In genomic region chr3:53161820-53162671, GRCh38 we compare ENCODE assay signal across 8 cellular contexts. TPM values are rescaled to one million over a fixed set of nuclear protein-coding genes. Genes with fewer than 3 reads are reported as not detected.
A peak's percentile ranks its signal among the peaks of the same experiment; 100 is the strongest.
DNase-seq lines count a peak whose midpoint lies in the region; ATAC-seq, FAIRE-seq and TF ChIP-seq lines count a peak whose summit lies in the region.

No MANE protein-coding gene starts in this region.

- CTCF ChIA-PET in endothelial cell of umbilical vein (lab: Charles Lee): no interaction called here

- no peak overlapping the region for H2AFZ ChIP-seq in endothelial cell of umbilical vein (ENCODE audit: low read depth, low read length)

- no peaks in the 10 kb centered on the region for H3K36me3 ChIP-seq in endothelial cell of umbilical vein (ENCODE audit: control insufficient read depth in 2 of 2, extremely low read depth in 1 of 2, insufficient read depth in 2 of 2, low read length in 2 of 2)
- H3K36me3 ChIP-seq in transverse colon: no peaks in the 10 kb centered on the region

- no peaks in the 10 kb centered on the region for H3K9me3 Mint-ChIP-seq in IgD-negative memory B cell
- H3K9me3 Mint-ChIP-seq in natural killer cell: no peaks in the 10 kb centered on the region

- H3K79me2 ChIP-seq in endothelial cell of umbilical vein (ENCODE audit: control insufficient read depth, insufficient read depth, low read length): peaks cover 4% of the 10 kb centered on the region

- no peak for FAIRE-seq in endothelial cell of umbilical vein (lab: Jason Lieb, UNC)

- H3K27me3 ChIP-seq in endothelial cell of umbilical vein (ENCODE audit: control insufficient read depth in 2 of 2, insufficient read depth in 2 of 2, low read length in 2 of 2) (no peaks in the 10 kb centered on the region), transverse colon (no peaks in the 10 kb centered on the region)

- in situ Hi-C loops in transverse colon (cut with MboI; ENCODE audit: low pct_ligation_motif_present in 1 of 4, low pct_unique_long_range_greater_than_20kb in 1 of 4, low sequenced_read_pairs in 3 of 4): no loop called here

- ATAC-seq in GM18505 (IDR thresholded peaks at IDR 0.05; ENCODE audit: unreplicated experiment): no peak
- ATAC-seq in natural killer cell: peak; percentile 11 to 52 (median 32)
- no peak for ATAC-seq in GM21515 (IDR thresholded peaks at IDR 0.05; ENCODE audit: unreplicated experiment)

- TF ChIP-seq CTCF in endothelial cell of umbilical vein (IDR thresholded peaks at IDR 0.05; ENCODE audit: extremely low read depth in 1 of 2, insufficient read depth in 1 of 2, low read depth in 1 of 2, low read length in 2 of 2) (no peak), natural killer cell (IDR thresholded peaks at IDR 0.05) (no peak), transverse colon (IDR thresholded peaks at IDR 0.05) (no peak)

- POLR2A ChIA-PET in endothelial cell of umbilical vein (lab: Charles Lee): no interaction called here

- TF ChIP-seq POLR2A in GM18505 (IDR thresholded peaks at IDR 0.05; ENCODE audit: borderline replicate concordance, extremely low read depth, insufficient read depth, insufficient read length) (peak; percentile 36), endothelial cell of umbilical vein (IDR thresholded peaks at IDR 0.05; ENCODE audit: low read depth, low read length) (no peak), transverse colon (IDR thresholded peaks at IDR 0.05) (peak; percentile 23)

- TF ChIP-seq EP300 in transverse colon (IDR thresholded peaks at IDR 0.05; ENCODE audit: low read depth): no peak

- no peak overlapping the region for H3K27ac ChIP-seq in endothelial cell of umbilical vein (ENCODE audit: insufficient read depth, low read depth, low read length)
- H3K27ac ChIP-seq in transverse colon: peak overlapping the region; percentile 91 to 95 (median 94)

- dilution Hi-C loops in endothelial cell of umbilical vein (cut with MboI; ENCODE audit: extremely low pct_ligation_motif_present, low sequenced_read_pairs): no loop called here

- H3K36me3 Mint-ChIP-seq in IgD-negative memory B cell: no peaks in the 10 kb centered on the region
- no peaks in the 10 kb centered on the region for H3K36me3 Mint-ChIP-seq in natural killer cell

- intact Hi-C loops in endothelial cell of umbilical vein (cut with micrococcal nuclease) (loop anchor here (2.0 kb wide), 1 partner anchor 33 kb away; no protein-coding TSS in a partner anchor), natural killer cell (cut with micrococcal nuclease) (loop anchor here (5.0 kb wide), 1 partner anchor 35 kb away; no protein-coding TSS in a partner anchor), transverse colon (cut with DNase I; ENCODE audit: low total_unique reads) (no loop called here)

- no TSS peak for BruUV-seq in endothelial cell of umbilical vein (replicated peaks; lab: Mats Ljungman, UMichigan)

- H3K9me3 ChIP-seq in endothelial cell of umbilical vein (replicated peaks; ENCODE audit: control insufficient read depth, insufficient read depth, low read length): no peaks in the 10 kb centered on the region
- H3K9me3 ChIP-seq in transverse colon: no peaks in the 10 kb centered on the region

- DNase-seq in activated CD4-positive, alpha-beta T cell treated with anti-CD3 and anti-CD28 coated beads, Interleukin-2, amount 50 U/mL, for 1 hour: peak; percentile 26
- peak; percentile 16 for DNase-seq in endothelial cell of umbilical vein (ENCODE audit: low read depth, low spot score)
- DNase-seq in natural killer cell: peak; percentile 31
- DNase-seq in transverse colon: peak; percentile 57
- DNase-seq in AG08396 (ENCODE audit: low spot score): no peak

- H3K4me2 ChIP-seq in endothelial cell of umbilical vein (ENCODE audit: insufficient read depth, low read length): peak overlapping the region; percentile 23

- H3K4me3 Mint-ChIP-seq in IgD-negative memory B cell (peak overlapping the region; percentile 82 to 96 (median 92)), natural killer cell (peak overlapping the region; percentile 85)

- H3K4me1 ChIP-seq in endothelial cell of umbilical vein (ENCODE audit: control insufficient read depth, extremely low read depth, insufficient read depth, low read length) (peaks cover 30% of the 10 kb centered on the region), transverse colon (peaks cover 11 to 59% (median 47%) of the 10 kb centered on the region in 4 donors)

- no peaks in the 10 kb centered on the region for H3K9me1 ChIP-seq in endothelial cell of umbilical vein (replicated peaks; ENCODE audit: control insufficient read depth, extremely low read depth, insufficient read depth, low read length)

- H3K4me1 Mint-ChIP-seq in IgD-negative memory B cell (peaks cover 12 to 59% (median 41%) of the 10 kb centered on the region in 3 donors), natural killer cell (peaks cover 31 to 54% of the 10 kb centered on the region in 2 donors)

- 5% methylated on average over 36 of the region's 49 CpGs; no CpG with 5 or more reads in 1 of the 2 donors for WGBS in transverse colon (ENCODE audit: low coverage in 1 of 2), 2 donors

- H3K27me3 Mint-ChIP-seq in IgD-negative memory B cell (peaks cover 2% of the 10 kb centered on the region), natural killer cell (ENCODE audit: low read depth in 2 of 2) (peaks cover 14 to 17% of the 10 kb centered on the region in 2 donors)

- H3K9ac ChIP-seq in endothelial cell of umbilical vein (replicated peaks; ENCODE audit: extremely low read depth, insufficient read depth, low read length): peak overlapping the region; percentile 65

- H3K4me3 ChIP-seq in endothelial cell of umbilical vein (replicated peaks in 1 of 3; ENCODE audit: insufficient read depth in 1 of 3, low read depth in 1 of 3, low read length in 3 of 3) (peak overlapping the region in 2 of 3 experiments; percentile 0 to 87), transverse colon (peak overlapping the region; percentile 84 to 99 (median 94))

- H3K27ac Mint-ChIP-seq in IgD-negative memory B cell: peak overlapping the region; percentile 72 to 91 (median 84)
- H3K27ac Mint-ChIP-seq in natural killer cell: peak overlapping the region; percentile 76 to 94

- H4K20me1 ChIP-seq in endothelial cell of umbilical vein (replicated peaks; ENCODE audit: control insufficient read depth, extremely low read depth, insufficient read depth, low read length): no peaks in the 10 kb centered on the region

TF ChIP-seq in endothelial cell of umbilical vein, 7 proteins besides CTCF, POLR2A, EP300 and RAD21:
- TF ChIP-seq FOS (IDR thresholded peaks at IDR 0.05; ENCODE audit: borderline replicate concordance, insufficient read depth, low read length): no peak
- TF ChIP-seq POLR2AphosphoS5 (IDR thresholded peaks at IDR 0.05; ENCODE audit: insufficient read depth, low read depth, low read length): no peak
- no peak for TF ChIP-seq MAX (IDR thresholded peaks at IDR 0.05; ENCODE audit: insufficient read depth, insufficient read length)
- no peak for TF ChIP-seq MYC (IDR thresholded peaks at IDR 0.05; ENCODE audit: low read depth, low read length)

RNA-seq across cellular contexts. Expression of gene PRKCD, which starts 1.0 kb away (rescaled TPM):
- polyA plus RNA-seq in IgD-negative memory B cell (69.2 TPM), endothelial cell of umbilical vein (16.4 and 19.0 TPM in 2 replicates)
- total RNA-seq in endothelial cell of umbilical vein (15.5 and 17.5 TPM in 2 replicates), natural killer cell (10 to 100 TPM; 31.7 to 60.0 (median 36.3) TPM), transverse colon (10 to 100 TPM; 43.8 to 78.9 (median 55.9) TPM)
- 18.3 and 20.3 TPM in 2 replicates for polyA plus RNA-seq in endothelial cell of umbilical vein (2011; cell fraction: cytosol; rRNA removed)
- 33.3 and 33.5 TPM in 2 replicates for polyA plus RNA-seq in endothelial cell of umbilical vein (2011; cell fraction: nucleus; rRNA removed)
- polyA plus RNA-seq in endothelial cell of umbilical vein (2012): 17.4 and 20.6 TPM in 2 replicates
- 18.7 and 19.7 TPM in 2 replicates for polyA minus RNA-seq in endothelial cell of umbilical vein
- 12.4 TPM for polyA minus RNA-seq in endothelial cell of umbilical vein (2011; cell fraction: cytosol; rRNA and poly(A)+ RNA removed)
- 5.4 and 11.8 TPM in 2 replicates for polyA minus RNA-seq in endothelial cell of umbilical vein (2011; cell fraction: nucleus; rRNA and poly(A)+ RNA removed)

RNA-seq across cellular contexts. Expression of gene RFT1, which starts 31.8 kb away (rescaled TPM):
- polyA plus RNA-seq in IgD-negative memory B cell (17.4 TPM), endothelial cell of umbilical vein (39.9 TPM in 2 replicates)
- total RNA-seq in endothelial cell of umbilical vein (28.8 and 29.8 TPM in 2 replicates), natural killer cell (10 to 100 TPM; 13.3 to 17.2 (median 14.1) TPM), transverse colon (10 to 100 TPM in 1 of 4 donors, 1 to 10 TPM in 3; 2.2 to 10.3 (median 8.5) TPM)
- 18.3 and 21.4 TPM in 2 replicates for polyA plus RNA-seq in endothelial cell of umbilical vein (2011; cell fraction: cytosol; rRNA removed)
- polyA plus RNA-seq in endothelial cell of umbilical vein (2011; cell fraction: nucleus; rRNA removed): 14.0 and 16.3 TPM in 2 replicates
- polyA plus RNA-seq in endothelial cell of umbilical vein (2012): 22.1 and 24.5 TPM in 2 replicates
- polyA minus RNA-seq in endothelial cell of umbilical vein: 72.6 and 84.6 TPM in 2 replicates
- polyA minus RNA-seq in endothelial cell of umbilical vein (2011; cell fraction: cytosol; rRNA and poly(A)+ RNA removed): 11.4 TPM
- 9.4 and 11.6 TPM in 2 replicates for polyA minus RNA-seq in endothelial cell of umbilical vein (2011; cell fraction: nucleus; rRNA and poly(A)+ RNA removed)

Comparison
In these comparisons a context has a peak if more than half of its experiments do, and no peak if none do; other contexts are left out.
1. ATAC-seq: peak in natural killer cell (3 of 3); none in GM18505 (single experiment) and GM21515 (single experiment).